15 cellular contexts compared by ENCODE assay signal in genomic region chr5:150160448-150161069, GRCh38. TPM values are rescaled to one million over a fixed set of nuclear protein-coding genes. Genes with fewer than 3 reads are reported as not detected.
A peak's percentile ranks its signal among the peaks of the same experiment; 100 is the strongest.
DNase-seq lines count a peak whose midpoint lies in the region; ATAC-seq, FAIRE-seq and TF ChIP-seq lines count a peak whose summit lies in the region.
"Had no signal": no experiment of that assay in that cellular context is flagged by ENCODE, and none has a peak within 500 bp of the region (broad histone marks: within the 10 kb centered on the region; RNA-seq: fewer than 3 reads in every experiment).

No MANE protein-coding gene starts in this region.

- H3K36me3 Mint-ChIP-seq in activated naive CD8-positive, alpha-beta T cell treated with anti-CD3 and anti-CD28 coated beads, Interleukin-2, amount 10 ng/mL, durations not matched to agents 7 days and 5 days: no peaks in the 10 kb centered on the region
- no peaks in the 10 kb centered on the region for H3K36me3 Mint-ChIP-seq in activated naive CD8-positive, alpha-beta T cell treated with anti-CD3 and anti-CD28 coated beads for 36 hours

- H2BK5ac ChIP-seq in H1 (ENCODE audit: low read depth, low read length): no peak overlapping the region

- POLR2A ChIA-PET in activated naive CD8-positive, alpha-beta T cell treated with anti-CD3 and anti-CD28 coated beads, Interleukin-2, amount 10 ng/mL, durations not matched to agents 7 days and 5 days (lab: Charles Lee): interaction anchor here (1.0 kb wide), 1 partner anchor 11 kb away, joined by 3 read pairs; no protein-coding TSS in a partner anchor
- POLR2A ChIA-PET in H1 (lab: Charles Lee; ENCODE audit: partially characterized antibody): no interaction called here

- H2BK120ac ChIP-seq in H1 (replicated peaks; ENCODE audit: low read depth, low read length): no peak overlapping the region

- peak overlapping the region; percentile 48; the same call in 1 of the 2 replicates for H2AK5ac ChIP-seq in H1 (ENCODE audit: low read depth, low read length)

- DNase-seq in activated naive CD8-positive, alpha-beta T cell treated with anti-CD3 and anti-CD28 coated beads, Interleukin-2, amount 10 ng/mL, durations not matched to agents 7 days and 5 days: no peak
- DNase-seq in activated naive CD8-positive, alpha-beta T cell treated with anti-CD3 and anti-CD28 coated beads for 36 hours: no peak
- DNase-seq in H1 (ENCODE audit: low read depth in 1 of 2, low spot score in 2 of 2): no peak
- no peak for DNase-seq in osteoblast (ENCODE audit: insufficient read length, low spot score, missing footprints)
- no peak for DNase-seq in upper lobe of left lung
- no peak for DNase-seq in hippocampal formation (lab: John Stamatoyannopoulos, UW)
- DNase-seq: activated CD8-positive, alpha-beta memory T cell treated with anti-CD3 and anti-CD28 coated beads, Interleukin-2, amount 50 U/mL, for 48 hours; effector memory CD4-positive, alpha-beta T cell; NCI-H2029 treated with DMSO at 0.1 percent for 48 hours; NK-92 treated with Interleukin-12 subunit alpha and Interleukin-12 subunit beta, amount 100 ng/mL, for 24 hours; stimulated activated naive CD8-positive, alpha-beta T cell treated with anti-CD3 and anti-CD28 coated beads, Interleukin-15, amount 100 ng/mL, for 72 hours had no signal

- no peaks in the 10 kb centered on the region for H3K9me3 Mint-ChIP-seq in activated naive CD8-positive, alpha-beta T cell treated with anti-CD3 and anti-CD28 coated beads, Interleukin-2, amount 10 ng/mL, durations not matched to agents 7 days and 5 days
- H3K9me3 Mint-ChIP-seq in activated naive CD8-positive, alpha-beta T cell treated with anti-CD3 and anti-CD28 coated beads for 36 hours: no peaks in the 10 kb centered on the region
- H3K9me3 Mint-ChIP-seq: stimulated activated naive CD8-positive, alpha-beta T cell treated with anti-CD3 and anti-CD28 coated beads, Interleukin-15, amount 100 ng/mL, for 72 hours had no signal

- CTCF ChIA-PET in H1 (lab: Charles Lee; ENCODE audit: partially characterized antibody): interaction anchor here (0.7 to 15.3 kb wide), 22 partner anchors 8 to 277 kb away, joined by 3 to 372 read pairs (median 4); partner anchors contain the start of gene SLC6A7

- H3K14ac ChIP-seq in H1 (ENCODE audit: insufficient read length): no peak overlapping the region

- ATAC-seq in activated naive CD8-positive, alpha-beta T cell treated with anti-CD3 and anti-CD28 coated beads, Interleukin-2, amount 10 ng/mL, durations not matched to agents 7 days and 5 days (ENCODE audit: low read depth): no peak
- ATAC-seq in upper lobe of left lung (ENCODE audit: low FRiP score in 2 of 2): no peak
- no peak for ATAC-seq in HG03139 (IDR thresholded peaks at IDR 0.05; ENCODE audit: unreplicated experiment)
- ATAC-seq in HG02798 (IDR thresholded peaks at IDR 0.05; ENCODE audit: poor library complexity, unreplicated experiment): no peak

- TF ChIP-seq EP300 in H1 (IDR thresholded peaks at IDR 0.05; ENCODE audit: borderline replicate concordance in 1 of 2, low read depth in 2 of 2, low read length in 2 of 2) (no peak), upper lobe of left lung (IDR thresholded peaks at IDR 0.05) (no peak)

- H4K20me1 ChIP-seq in H1 (replicated peaks in 1 of 2; ENCODE audit: control insufficient read depth in 1 of 2, insufficient read depth in 2 of 2, low read length in 2 of 2) (no peaks in the 10 kb centered on the region), osteoblast (ENCODE audit: insufficient read depth, low read length) (no peaks in the 10 kb centered on the region)

- no peak overlapping the region for H3K9ac ChIP-seq in H1 (replicated peaks in 1 of 4; ENCODE audit: extremely low read depth in 1 of 4, low read depth in 3 of 4, low read length in 3 of 4)

- TF ChIP-seq RAD21 in H1 (IDR thresholded peaks at IDR 0.05 in 1 of 2, conservative IDR thresholded peaks at IDR 0.05 in 1 of 2; ENCODE audit: low read depth in 2 of 2, low read length in 2 of 2): no peak

- H2BK12ac ChIP-seq in H1 (ENCODE audit: low read depth, low read length): peak overlapping the region; percentile 81

- 0 out of 2 replicates have a peak overlapping the region, but pooled peaks have one; percentile 72 for H2BK20ac ChIP-seq in H1 (ENCODE audit: low read length)

- H4K5ac ChIP-seq in H1 (ENCODE audit: insufficient read length, low read depth, low read length): no peak overlapping the region

- no peak for FAIRE-seq in H1 (lab: Jason Lieb, UNC)

- no peak overlapping the region for H3K4me3 Mint-ChIP-seq in activated naive CD8-positive, alpha-beta T cell treated with anti-CD3 and anti-CD28 coated beads, Interleukin-2, amount 10 ng/mL, durations not matched to agents 7 days and 5 days
- H3K4me3 Mint-ChIP-seq in activated naive CD8-positive, alpha-beta T cell treated with anti-CD3 and anti-CD28 coated beads for 36 hours: no peak overlapping the region
- H3K4me3 Mint-ChIP-seq: stimulated activated naive CD8-positive, alpha-beta T cell treated with anti-CD3 and anti-CD28 coated beads, Interleukin-15, amount 100 ng/mL, for 72 hours had no signal

- H3K4me3 ChIP-seq in H1 (ENCODE audit: extremely low read depth in 1 of 4, insufficient read depth in 2 of 4, low read depth in 3 of 4, low read length in 4 of 4): no peak overlapping the region
- no peak overlapping the region for H3K4me3 ChIP-seq in osteoblast (ENCODE audit: insufficient read depth, low read length)
- no peak overlapping the region for H3K4me3 ChIP-seq in upper lobe of left lung
- H3K4me3 ChIP-seq: lung had no signal

- 87% methylated on average over 5 of the region's 5 CpGs; no CpG with 5 or more reads in 1 of the 2 experiments for WGBS in H1 (ENCODE audit: extremely low coverage in 1 of 2, insufficient coverage in 1 of 2, insufficient read length in 1 of 2, insufficient replicate concordance in 2 of 2, low coverage in 1 of 2, low lambda C conversion rate in 2 of 2, missing lambda C conversion rate in 1 of 2), 2 experiments
- 78 to 83% methylated on average over 2 to 4 of the region's 5 CpGs for WGBS in upper lobe of left lung, 2 donors

- H3K56ac ChIP-seq in H1 (replicated peaks; ENCODE audit: insufficient read length, low read depth, low read length): no peak overlapping the region

- no peak overlapping the region for H3K27ac ChIP-seq in H1 (ENCODE audit: low read depth, low read length)
- H3K27ac ChIP-seq in osteoblast (ENCODE audit: low read depth, low read length): peak overlapping the region; percentile 83
- H3K27ac ChIP-seq in upper lobe of left lung: peak overlapping the region; percentile 60 to 91 (median 71)

- H3K27me3 ChIP-seq in H1 (replicated peaks in 1 of 4; ENCODE audit: control insufficient read depth in 3 of 4, extremely low read depth in 1 of 4, insufficient read depth in 3 of 4, low read length in 3 of 4) (peaks cover 14 to 21% (median 17%) of the 10 kb centered on the region in 4 experiments), osteoblast (ENCODE audit: insufficient read depth, low read length) (no peaks in the 10 kb centered on the region), upper lobe of left lung (no peaks in the 10 kb centered on the region)

- H3K4me1 Mint-ChIP-seq in activated naive CD8-positive, alpha-beta T cell treated with anti-CD3 and anti-CD28 coated beads, Interleukin-2, amount 10 ng/mL, durations not matched to agents 7 days and 5 days: peaks cover 10% of the 10 kb centered on the region
- peaks cover 7% of the 10 kb centered on the region for H3K4me1 Mint-ChIP-seq in activated naive CD8-positive, alpha-beta T cell treated with anti-CD3 and anti-CD28 coated beads for 36 hours

- H3K4me2 ChIP-seq in H1 (ENCODE audit: insufficient read depth in 1 of 2, low read depth in 2 of 2, low read length in 2 of 2) (no peak overlapping the region), osteoblast (ENCODE audit: insufficient read depth, low read length) (no peak overlapping the region)

- H2BK15ac ChIP-seq in H1 (ENCODE audit: low read length): no peak overlapping the region; the same call in 1 of the 2 replicates

- H3K27ac Mint-ChIP-seq in activated naive CD8-positive, alpha-beta T cell treated with anti-CD3 and anti-CD28 coated beads, Interleukin-2, amount 10 ng/mL, durations not matched to agents 7 days and 5 days: peak overlapping the region; percentile 68
- H3K27ac Mint-ChIP-seq in activated naive CD8-positive, alpha-beta T cell treated with anti-CD3 and anti-CD28 coated beads for 36 hours: no peak overlapping the region
- H3K27ac Mint-ChIP-seq: stimulated activated naive CD8-positive, alpha-beta T cell treated with anti-CD3 and anti-CD28 coated beads, Interleukin-15, amount 100 ng/mL, for 72 hours had no signal

- H3K36me3 ChIP-seq in H1 (ENCODE audit: control insufficient read depth in 2 of 4, insufficient read depth in 4 of 4, low read length in 3 of 4): no peaks in the 10 kb centered on the region
- H3K36me3 ChIP-seq in osteoblast (ENCODE audit: insufficient read depth, low read length): no peaks in the 10 kb centered on the region
- H3K36me3 ChIP-seq in upper lobe of left lung: no peaks in the 10 kb centered on the region

- H3K23ac ChIP-seq in H1 (ENCODE audit: insufficient read length): no peak overlapping the region

- H3K9me3 ChIP-seq in H1 (ENCODE audit: insufficient read depth in 2 of 2, low read depth in 1 of 2, low read length in 1 of 2) (no peaks in the 10 kb centered on the region), osteoblast (ENCODE audit: low read depth, low read length) (no peaks in the 10 kb centered on the region), upper lobe of left lung (no peaks in the 10 kb centered on the region)

- TF ChIP-seq POLR2A in H1 (IDR thresholded peaks at IDR 0.05; ENCODE audit: control extremely low read depth in 1 of 2, low read depth in 2 of 2, low read length in 2 of 2): no peak
- TF ChIP-seq POLR2A in upper lobe of left lung (IDR thresholded peaks at IDR 0.05): no peak

- no peaks in the 10 kb centered on the region for H3K79me2 ChIP-seq in H1 (ENCODE audit: control insufficient read depth in 1 of 2, insufficient read depth in 2 of 2, low read length in 2 of 2)
- no peaks in the 10 kb centered on the region for H3K79me2 ChIP-seq in osteoblast (ENCODE audit: insufficient read depth, low read length)

- H4K91ac ChIP-seq in H1 (replicated peaks; ENCODE audit: insufficient read length, low read length): no peak overlapping the region

- H3K18ac ChIP-seq in H1 (ENCODE audit: extremely low read depth, low read length): no peak overlapping the region

- no peak overlapping the region for H4K8ac ChIP-seq in H1 (ENCODE audit: extremely low read depth, insufficient read depth, low read length)

- no peaks in the 10 kb centered on the region; the same call in 1 of the 2 replicates for H3K23me2 ChIP-seq in H1 (ENCODE audit: low read depth, low read length)

- no peak overlapping the region for H3K4ac ChIP-seq in H1 (replicated peaks; ENCODE audit: insufficient read length, low read depth, low read length)

- peaks cover 18% of the 10 kb centered on the region for H3K27me3 Mint-ChIP-seq in activated naive CD8-positive, alpha-beta T cell treated with anti-CD3 and anti-CD28 coated beads, Interleukin-2, amount 10 ng/mL, durations not matched to agents 7 days and 5 days
- H3K27me3 Mint-ChIP-seq in activated naive CD8-positive, alpha-beta T cell treated with anti-CD3 and anti-CD28 coated beads for 36 hours: peaks cover 23% of the 10 kb centered on the region

- H3K4me1 ChIP-seq in H1 (replicated peaks in 1 of 4; ENCODE audit: control insufficient read depth in 3 of 4, insufficient read depth in 4 of 4, low read length in 3 of 4): peaks cover 0 to 11% (median 5%) of the 10 kb centered on the region in 4 experiments; a peak in 5 of 7 replicates
- H3K4me1 ChIP-seq in osteoblast (ENCODE audit: insufficient read depth, low read length): peaks cover 57% of the 10 kb centered on the region
- peaks cover 7 to 18% (median 11%) of the 10 kb centered on the region in 4 donors for H3K4me1 ChIP-seq in upper lobe of left lung

- H3K79me1 ChIP-seq in H1 (ENCODE audit: low read depth, low read length): no peaks in the 10 kb centered on the region

- no peak for TF ChIP-seq CTCF in H1 (IDR thresholded peaks at IDR 0.05; ENCODE audit: control extremely low read depth in 1 of 3, insufficient read depth in 1 of 3, low read depth in 1 of 3, low read length in 3 of 3)
- TF ChIP-seq CTCF in osteoblast (IDR thresholded peaks at IDR 0.05; ENCODE audit: extremely low read depth, low read depth, low read length): no peak
- no peak for TF ChIP-seq CTCF in upper lobe of left lung (IDR thresholded peaks at IDR 0.05)

- H2AFZ ChIP-seq in H1 (ENCODE audit: low read length) (no peak overlapping the region), osteoblast (ENCODE audit: low read length) (peak overlapping the region; percentile 8)

RNA-seq across cellular contexts. Expression of gene PDGFRB, which starts 4.9 kb away (rescaled TPM):
- 10 to 100 TPM; 33.4 to 41.5 TPM for total RNA-seq in activated naive CD8-positive, alpha-beta T cell treated with anti-CD3 and anti-CD28 coated beads, Interleukin-2, amount 10 ng/mL, durations not matched to agents 7 days and 5 days
- total RNA-seq in activated naive CD8-positive, alpha-beta T cell treated with anti-CD3 and anti-CD28 coated beads for 36 hours: 1 to 10 TPM; 1.1 to 1.5 TPM
- 13.7 and 15.9 TPM in 2 replicates for total RNA-seq in H1 (2021; fragmentation: NEBNext Ultra II Directional; extraction: Animal tissue kit (Norgen Biotek cat#: 25700))
- polyA plus RNA-seq in H1 (2011; rRNA removed): 4.2 and 5.9 TPM in 2 replicates
- 3.6 TPM for polyA plus RNA-seq in H1 (2011; cell fraction: cytosol; rRNA removed)
- 12.1 TPM for polyA plus RNA-seq in H1 (2011; cell fraction: nucleus; rRNA removed)
- 4.0 to 5.6 TPM (median 5.0 TPM) in 4 replicates for polyA plus RNA-seq in H1 (2012, experiment 1 of 2)
- 3.9 TPM for polyA plus RNA-seq in H1 (2012, experiment 2 of 2)
- polyA plus RNA-seq in H1 (2013, experiment 1 of 2): 14.2 TPM
- 15.0 TPM for polyA plus RNA-seq in H1 (2013, experiment 2 of 2)
- polyA minus RNA-seq in H1 (2011; rRNA and poly(A)+ RNA removed): 15.1 and 15.7 TPM in 2 replicates
- polyA minus RNA-seq in H1 (2011; cell fraction: cytosol; rRNA and poly(A)+ RNA removed): 6.9 TPM
- polyA minus RNA-seq in H1 (2011; cell fraction: nucleus; rRNA and poly(A)+ RNA removed): 21.7 TPM
- total RNA-seq in osteoblast (531 and 567 TPM in 2 replicates), upper lobe of left lung (100 to 1,000 TPM in 2 of 6 donors, 10 to 100 TPM in 4; 26.6 to 155 (median 81.5) TPM)

RNA-seq across cellular contexts. Expression of gene CDX1, which starts 6.0 kb away (rescaled TPM):
- not detected for total RNA-seq in activated naive CD8-positive, alpha-beta T cell treated with anti-CD3 and anti-CD28 coated beads, Interleukin-2, amount 10 ng/mL, durations not matched to agents 7 days and 5 days
- not detected for total RNA-seq in activated naive CD8-positive, alpha-beta T cell treated with anti-CD3 and anti-CD28 coated beads for 36 hours
- not detected in 2 replicates for total RNA-seq in H1 (2021; fragmentation: NEBNext Ultra II Directional; extraction: Animal tissue kit (Norgen Biotek cat#: 25700))
- polyA plus RNA-seq in H1 (2011; rRNA removed): 0.06 TPM in 1 of 2 replicates, not detected in the other
- polyA plus RNA-seq in H1 (2011; cell fraction: cytosol; rRNA removed): not detected
- polyA plus RNA-seq in H1 (2011; cell fraction: nucleus; rRNA removed): not detected
- polyA plus RNA-seq in H1 (2012, experiment 1 of 2): not detected in 4 replicates
- polyA plus RNA-seq in H1 (2012, experiment 2 of 2): 0.13 TPM
- polyA plus RNA-seq in H1 (2013, experiment 1 of 2): 0.06 TPM
- 0.04 TPM for polyA plus RNA-seq in H1 (2013, experiment 2 of 2)
- not detected in 2 replicates for polyA minus RNA-seq in H1 (2011; rRNA and poly(A)+ RNA removed)
- polyA minus RNA-seq in H1 (2011; cell fraction: cytosol; rRNA and poly(A)+ RNA removed): not detected
- polyA minus RNA-seq in H1 (2011; cell fraction: nucleus; rRNA and poly(A)+ RNA removed): not detected
- total RNA-seq in osteoblast (0.29 and 0.36 TPM in 2 replicates), upper lobe of left lung (under 1 TPM in 2 of 6 donors, not detected in 4; 0.17 to 0.30 TPM)
- total RNA-seq: A172 had no signal

RNA-seq across cellular contexts. Expression of gene SLC6A7, which starts 29.3 kb away (rescaled TPM):
- total RNA-seq in activated naive CD8-positive, alpha-beta T cell treated with anti-CD3 and anti-CD28 coated beads, Interleukin-2, amount 10 ng/mL, durations not matched to agents 7 days and 5 days: not detected
- not detected for total RNA-seq in activated naive CD8-positive, alpha-beta T cell treated with anti-CD3 and anti-CD28 coated beads for 36 hours
- total RNA-seq in H1 (2021; fragmentation: NEBNext Ultra II Directional; extraction: Animal tissue kit (Norgen Biotek cat#: 25700)): 0.07 TPM in 1 of 2 replicates, not detected in the other
- 0.02 and 0.12 TPM in 2 replicates for polyA plus RNA-seq in H1 (2011; rRNA removed)
- polyA plus RNA-seq in H1 (2011; cell fraction: cytosol; rRNA removed): 0.04 TPM
- polyA plus RNA-seq in H1 (2011; cell fraction: nucleus; rRNA removed): 0.58 TPM
- polyA plus RNA-seq in H1 (2012, experiment 1 of 2): 0.09 to 0.13 TPM (median 0.11 TPM) in 3 of 4 replicates, not detected in the other
- not detected for polyA plus RNA-seq in H1 (2012, experiment 2 of 2)
- 0.06 TPM for polyA plus RNA-seq in H1 (2013, experiment 1 of 2)
- polyA plus RNA-seq in H1 (2013, experiment 2 of 2): 0.06 TPM
- 0.41 TPM in 1 of 2 replicates, not detected in the other for polyA minus RNA-seq in H1 (2011; rRNA and poly(A)+ RNA removed)
- not detected for polyA minus RNA-seq in H1 (2011; cell fraction: cytosol; rRNA and poly(A)+ RNA removed)
- not detected for polyA minus RNA-seq in H1 (2011; cell fraction: nucleus; rRNA and poly(A)+ RNA removed)
- total RNA-seq in osteoblast (under 0.01 TPM in 1 of 2 replicates, not detected in the other), upper lobe of left lung (under 1 TPM in 1 of 6 donors, not detected in 5; 0.44 TPM)
- total RNA-seq: A172 had no signal
